In genomic region chr19:36013280-36014028, GRCh38 we compare ENCODE assay signal across 8 cellular contexts. TPM values are rescaled to one million over a fixed set of nuclear protein-coding genes. Genes with fewer than 3 reads are reported as not detected.
DNase-seq lines count a peak whose midpoint lies in the region; ATAC-seq and TF ChIP-seq lines count a peak whose summit lies in the region.

No MANE protein-coding gene starts in this region.

- ATAC-seq in naive B cell (ENCODE audit: low read depth in 2 of 2) (no peak), HG02981 (IDR thresholded peaks at IDR 0.05; ENCODE audit: unreplicated experiment) (no peak)

- DNase-seq in AG09309 (ENCODE audit: low read depth) = no peak
- no peak for DNase-seq in chondrocyte (ENCODE audit: low spot score)
- DNase-seq in naive B cell = no peak
- no peak for DNase-seq in NCI-H1436 (lab: John Stamatoyannopoulos, UW)
- DNase-seq in NOMO-1 treated with dmso at 0.1 percent for 144 hours (lab: John Stamatoyannopoulos, UW; ENCODE audit: unreplicated experiment) = no peak
- DNase-seq in NCI-H82 (lab: John Stamatoyannopoulos, UW) = no peak

- H3K4me1 Mint-ChIP-seq in IgD-negative memory B cell (peaks cover 19 to 22% (median 21%) of the 10 kb centered on the region in 3 donors), chondrocyte (ENCODE audit: low read depth) (peaks cover 32% of the 10 kb centered on the region), naive B cell (peaks cover 31 to 48% (median 42%) of the 10 kb centered on the region in 3 donors)

- H3K27me3 Mint-ChIP-seq in IgD-negative memory B cell = peaks cover 2% of the 10 kb centered on the region
- no peaks in the 10 kb centered on the region for H3K27me3 Mint-ChIP-seq in chondrocyte (ENCODE audit: low read depth)
- peaks cover 0 to 13% (median 10%) of the 10 kb centered on the region in 3 donors for H3K27me3 Mint-ChIP-seq in naive B cell

- H3K36me3 Mint-ChIP-seq in IgD-negative memory B cell (peaks cover 3% of the 10 kb centered on the region), chondrocyte (ENCODE audit: low read depth) (peaks cover 4% of the 10 kb centered on the region), naive B cell (no peaks in the 10 kb centered on the region)

- H3K4me3 ChIP-seq in AG09309 (ENCODE audit: control insufficient read depth, low read depth, low read length) = peak overlapping the region; percentile 83

- H3K4me3 Mint-ChIP-seq in IgD-negative memory B cell (peak overlapping the region; percentile 89 to 98 (median 96)), chondrocyte (ENCODE audit: unreplicated experiment) (peak overlapping the region; percentile 99), naive B cell (peak overlapping the region; percentile 88 to 99 (median 97))

- no peaks in the 10 kb centered on the region for H3K9me3 Mint-ChIP-seq in IgD-negative memory B cell
- H3K9me3 Mint-ChIP-seq in chondrocyte (ENCODE audit: low read depth) = no peaks in the 10 kb centered on the region
- no peaks in the 10 kb centered on the region for H3K9me3 Mint-ChIP-seq in naive B cell

- H3K27ac Mint-ChIP-seq in IgD-negative memory B cell (peak overlapping the region; percentile 54 to 99 (median 93)), chondrocyte (ENCODE audit: unreplicated experiment) (peak overlapping the region; percentile 96), naive B cell (peak overlapping the region; percentile 95 to 99 (median 97))

- no peak for TF ChIP-seq CTCF in AG09309 (IDR thresholded peaks at IDR 0.05; ENCODE audit: control insufficient read depth, insufficient read depth, low read depth, low read length, missing control alignments)
- no peak for TF ChIP-seq CTCF in chondrocyte (IDR thresholded peaks at IDR 0.05)

RNA-seq across cellular contexts. Expression of gene ALKBH6, which starts 0.6 kb away (rescaled TPM):
- polyA plus RNA-seq in IgD-negative memory B cell = 15.7 TPM
- 17.9 to 23.7 TPM (median 19.9 TPM) in 3 replicates for total RNA-seq in chondrocyte
- polyA plus RNA-seq in naive B cell (ENCODE audit: low read depth in 6 of 6) = 10 to 100 TPM; 13.7 to 28.9 (median 19.1) TPM

RNA-seq across cellular contexts. Expression of gene SYNE4, which starts 4.8 kb away (rescaled TPM):
- polyA plus RNA-seq in IgD-negative memory B cell = not detected
- 0.27 to 1.2 TPM (median 0.49 TPM) in 3 replicates for total RNA-seq in chondrocyte
- under 1 TPM in 1 of 6 donors, not detected in 5; 0.24 TPM for polyA plus RNA-seq in naive B cell (ENCODE audit: low read depth in 6 of 6)

RNA-seq across cellular contexts. Expression of gene SDHAF1, which starts 18.5 kb away (rescaled TPM):
- 53.7 TPM for polyA plus RNA-seq in IgD-negative memory B cell
- total RNA-seq in chondrocyte = 10.8 to 12.0 TPM (median 11.2 TPM) in 3 replicates
- 10 to 100 TPM; 30.0 to 58.0 (median 48.8) TPM for polyA plus RNA-seq in naive B cell (ENCODE audit: low read depth in 6 of 6)

RNA-seq across cellular contexts. Expression of gene CLIP3, which starts 19.2 kb away (rescaled TPM):
- polyA plus RNA-seq in IgD-negative memory B cell = 0.23 TPM
- total RNA-seq in chondrocyte = 51.2 to 59.0 TPM (median 53.8 TPM) in 3 replicates
- polyA plus RNA-seq in naive B cell (ENCODE audit: low read depth in 6 of 6) = 1 to 10 TPM in 1 of 6 donors, not detected in 5; 1.8 TPM

RNA-seq across cellular contexts. Expression of gene THAP8, which starts 40.6 kb away (rescaled TPM):
- 5.6 TPM for polyA plus RNA-seq in IgD-negative memory B cell
- total RNA-seq in chondrocyte = 6.6 to 10.2 TPM (median 8.9 TPM) in 3 replicates
- 1 to 10 TPM; 1.4 to 7.3 (median 3.6) TPM for polyA plus RNA-seq in naive B cell (ENCODE audit: low read depth in 6 of 6)
